ENCODE assay signal across 1 cellular context in genomic region chr2:1898461-1899395, GRCh38.
TF ChIP-seq lines count a peak whose summit lies in the region.

No MANE protein-coding gene starts in this region.

TF ChIP-seq in HepG2, 621 proteins besides CTCF, POLR2A, EP300 and RAD21 (continued from another document):
- no peak for TF ChIP-seq ZNF512B (CRISPR knock-in tag; IDR thresholded peaks at IDR 0.05; ENCODE audit: borderline replicate concordance)
TF ChIP-seq in HepG2: peak in this region for 0.
